In the genomic region with DNA sequence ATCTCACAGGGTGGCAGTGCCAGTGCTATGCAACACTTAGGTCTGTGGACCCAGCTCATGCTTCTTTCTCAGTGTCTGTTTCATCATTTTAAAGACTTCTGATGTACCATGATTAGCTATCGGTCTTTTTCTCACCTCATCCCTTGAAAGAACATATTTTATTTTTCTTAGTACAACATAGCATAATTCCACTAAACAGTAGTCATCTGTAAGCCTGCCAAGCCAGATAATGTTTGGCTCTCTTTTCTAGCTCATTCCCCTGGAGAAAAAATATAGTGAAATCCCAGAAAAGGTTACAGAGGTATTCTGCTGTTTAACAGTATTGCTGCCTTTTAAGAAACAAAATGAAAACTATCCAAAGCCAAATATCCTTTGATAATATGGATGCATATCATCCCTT, we compare ENCODE assay signal across 22 cellular contexts.
A peak's percentile ranks its signal among the peaks of the same experiment; 100 is the strongest.
DNase-seq lines count a peak whose midpoint lies in the region; ATAC-seq, FAIRE-seq and TF ChIP-seq lines count a peak whose summit lies in the region.
"Had no signal": no experiment of that assay in that cellular context is flagged by ENCODE, and none has a peak within 500 bp of the region (broad histone marks: within the 10 kb centered on the region; RNA-seq: fewer than 3 reads in every experiment).

No MANE protein-coding gene starts in this region.

- H3K9ac ChIP-seq in astrocyte (ENCODE audit: low read length): no peak overlapping the region
- H3K9ac ChIP-seq: BLaER1 treated with 17β-estradiol and CSF1 and Interleukin-3, amounts not matched to agents 10 nM and 100 nM had no signal

- no peak overlapping the region for H3K27ac ChIP-seq in astrocyte (ENCODE audit: low read depth, low read length)
- peak overlapping the region in 32 of 59 donors; percentile 1 to 67 (median 31) for H3K27ac ChIP-seq in dorsolateral prefrontal cortex
- H3K27ac ChIP-seq in uterus: no peak overlapping the region
- H3K27ac ChIP-seq: BLaER1 treated with 17β-estradiol and CSF1 and Interleukin-3, amounts not matched to agents 10 nM and 100 nM; HL-60; PC-9; SJSA1 had no signal

- TF ChIP-seq POLR2A in uterus (IDR thresholded peaks at IDR 0.05): no peak

- no peaks in the 10 kb centered on the region for H3K9me3 ChIP-seq in astrocyte (ENCODE audit: insufficient read depth, low read depth, low read length)
- no peaks in the 10 kb centered on the region for H3K9me3 ChIP-seq in uterus
- H3K9me3 ChIP-seq: BLaER1 treated with 17β-estradiol and CSF1 and Interleukin-3, amounts not matched to agents 10 nM and 100 nM; SJSA1 had no signal

- H2AFZ ChIP-seq in astrocyte (ENCODE audit: low read depth, low read length): no peak overlapping the region
- H2AFZ ChIP-seq: PC-9 had no signal

- no peaks in the 10 kb centered on the region for H4K20me1 ChIP-seq in astrocyte (ENCODE audit: insufficient read depth, low read length)
- H4K20me1 ChIP-seq: BLaER1 treated with 17β-estradiol and CSF1 and Interleukin-3, amounts not matched to agents 10 nM and 100 nM had no signal

- H3K79me2 ChIP-seq in astrocyte (ENCODE audit: insufficient read depth, low read length): no peaks in the 10 kb centered on the region

- intact Hi-C loops in dorsolateral prefrontal cortex (cut with DNase I): no loop called here
- intact Hi-C loops in uterus (cut with DNase I; ENCODE audit: low total_unique reads): no loop called here

- H3K36me3 Mint-ChIP-seq in astrocyte (ENCODE audit: low read depth, unreplicated experiment): no peaks in the 10 kb centered on the region

- no peaks in the 10 kb centered on the region for H3K36me3 ChIP-seq in astrocyte (ENCODE audit: insufficient read depth, low read length)
- H3K36me3 ChIP-seq in uterus: no peaks in the 10 kb centered on the region
- H3K36me3 ChIP-seq: BLaER1 treated with 17β-estradiol and CSF1 and Interleukin-3, amounts not matched to agents 10 nM and 100 nM; SJSA1 had no signal

- H3K4me2 ChIP-seq in astrocyte (ENCODE audit: low read length): no peak overlapping the region
- H3K4me2 ChIP-seq: BLaER1 treated with 17β-estradiol and CSF1 and Interleukin-3, amounts not matched to agents 10 nM and 100 nM; PC-9 had no signal

- H3K4me1 ChIP-seq in astrocyte (ENCODE audit: insufficient read depth, low read length) (no peaks in the 10 kb centered on the region), uterus (no peaks in the 10 kb centered on the region)
- H3K4me1 ChIP-seq: SJSA1 had no signal

- FAIRE-seq in astrocyte (lab: Jason Lieb, UNC): no peak
- FAIRE-seq: G401.6 had no signal

- no peaks in the 10 kb centered on the region for H3K27me3 Mint-ChIP-seq in astrocyte (ENCODE audit: low read depth, unreplicated experiment)

- H3K4me3 Mint-ChIP-seq in astrocyte (ENCODE audit: unreplicated experiment): no peak overlapping the region
- H3K4me3 Mint-ChIP-seq: CD4-positive, alpha-beta T cell had no signal

- TF ChIP-seq CTCF in astrocyte (IDR thresholded peaks at IDR 0.05; ENCODE audit: insufficient read depth, low read depth, low read length): no peak
- no peak for TF ChIP-seq CTCF in dorsolateral prefrontal cortex (IDR thresholded peaks at IDR 0.05 in 54 of 56, conservative IDR thresholded peaks at IDR 0.05 in 2 of 56; ENCODE audit: low read depth in 1 of 56, partially characterized antibody in 56 of 56)
- TF ChIP-seq CTCF in uterus (IDR thresholded peaks at IDR 0.05): no peak

- no peak for ATAC-seq in HG02970 (IDR thresholded peaks at IDR 0.05; ENCODE audit: low FRiP score, unreplicated experiment)
- ATAC-seq: HCT116 had no signal

- H3K9me3 Mint-ChIP-seq in astrocyte (ENCODE audit: unreplicated experiment): no peaks in the 10 kb centered on the region
- H3K9me3 Mint-ChIP-seq: CD4-positive, alpha-beta T cell had no signal

- no peaks in the 10 kb centered on the region for H3K4me1 Mint-ChIP-seq in astrocyte (ENCODE audit: low read depth, unreplicated experiment)

- DNase-seq in Ammon's horn (ENCODE audit: low spot score) (peak; percentile 5), astrocyte (ENCODE audit: low read depth) (peak; percentile 65), dorsolateral prefrontal cortex (no peak), pons (ENCODE audit: low spot score) (peak; percentile 53), uterus (no peak)
- DNase-seq in stimulated activated CD4-positive, alpha-beta T cell treated with anti-CD3 and anti-CD28 coated beads, Interleukin-1b, Interleukin-23, amount 100 ng/mL, for 48 hours: no peak
- DNase-seq: 8988T; CD4-positive, alpha-beta T cell; COR-L47; NCI-H1092 treated with DMSO at 0.1 percent for 48 hours; NCI-H1436 treated with DMSO at 0.1 percent for 48 hours; NCI-H187 treated with DMSO at 0.1 percent for 48 hours; NCI-H2171 treated with DMSO at 0.1 percent for 48 hours; NCI-H748 treated with DMSO at 0.1 percent for 48 hours; PC-9; Right ventricle myocardium superior had no signal

- H3K4me3 ChIP-seq in astrocyte (ENCODE audit: insufficient read depth, low read depth, low read length) (no peak overlapping the region), dorsolateral prefrontal cortex (peak overlapping the region in 20 of 59 donors; percentile 1 to 58 (median 36)), uterus (no peak overlapping the region)
- H3K4me3 ChIP-seq: BLaER1 treated with 17β-estradiol and CSF1 and Interleukin-3, amounts not matched to agents 10 nM and 100 nM; PC-9; SJSA1 had no signal

- H3K27ac Mint-ChIP-seq in astrocyte (ENCODE audit: unreplicated experiment): peak overlapping the region; percentile 29
- H3K27ac Mint-ChIP-seq: CD4-positive, alpha-beta T cell had no signal

- H3K27me3 ChIP-seq in astrocyte (ENCODE audit: insufficient read depth, low read length): no peaks in the 10 kb centered on the region
- no peaks in the 10 kb centered on the region for H3K27me3 ChIP-seq in dorsolateral prefrontal cortex
- no peaks in the 10 kb centered on the region for H3K27me3 ChIP-seq in uterus
- H3K27me3 ChIP-seq: BLaER1 treated with 17β-estradiol and CSF1 and Interleukin-3, amounts not matched to agents 10 nM and 100 nM had no signal

Comparison
In these comparisons a context has a peak if more than half of its experiments do, and no peak if none do; other contexts are left out.
1. DNase-seq: peak in Ammon's horn (single experiment), astrocyte (single experiment) and pons (single experiment); none in dorsolateral prefrontal cortex (0 of 10), stimulated activated CD4-positive, alpha-beta T cell treated with anti-CD3 and anti-CD28 coated beads, Interleukin-1b, Interleukin-23, amount 100 ng/mL, for 48 hours (single experiment) and uterus (0 of 2).
2. H3K27ac ChIP-seq: peak in dorsolateral prefrontal cortex (32 of 59); none in astrocyte (single experiment) and uterus (0 of 2).